8 cellular contexts compared by ENCODE assay signal in the genomic region with DNA sequence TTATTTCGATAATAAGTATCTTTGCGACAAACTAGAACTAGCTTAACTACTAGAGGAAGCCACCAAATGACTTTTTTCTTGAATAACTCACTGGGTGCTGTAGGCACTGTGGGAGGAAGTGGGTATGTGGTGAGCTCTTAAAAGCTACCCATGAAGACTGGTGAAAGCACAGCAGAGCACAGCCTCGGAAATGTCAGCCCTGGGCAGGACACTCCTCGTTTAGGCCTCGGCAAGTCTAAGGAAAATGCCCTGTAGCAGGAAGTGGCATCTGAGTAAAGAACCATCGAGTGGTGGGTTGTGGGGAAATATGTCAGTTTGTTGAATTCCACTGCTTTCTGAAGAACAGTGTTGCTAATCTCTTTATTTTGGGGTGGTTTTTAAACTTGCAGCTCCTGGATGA. TPM values are rescaled to one million over a fixed set of nuclear protein-coding genes. Genes with fewer than 3 reads are reported as not detected.
DNase-seq lines count a peak whose midpoint lies in the region; ATAC-seq lines count a peak whose summit lies in the region.

No MANE protein-coding gene starts in this region.

- peaks cover 47% of the 10 kb centered on the region for H3K36me3 Mint-ChIP-seq in effector memory CD8-positive, alpha-beta T cell (ENCODE audit: insufficient read depth)

- peak; percentile 73 for DNase-seq in activated CD4-positive, alpha-beta T cell treated with anti-CD3 and anti-CD28 coated beads for 48 hours
- DNase-seq in effector memory CD8-positive, alpha-beta T cell: peak; percentile 73 to 78 (median 73)
- DNase-seq in HT-29 (ENCODE audit: low spot score) (no peak), Ammon's horn (ENCODE audit: low spot score) (no peak), occipital lobe (lab: John Stamatoyannopoulos, UW) (no peak)

- peaks cover 47 to 58% of the 10 kb centered on the region in 2 donors for H3K4me1 Mint-ChIP-seq in effector memory CD8-positive, alpha-beta T cell (ENCODE audit: low read depth in 2 of 2)

- peak overlapping the region; percentile 100 for H3K27ac Mint-ChIP-seq in effector memory CD8-positive, alpha-beta T cell

- H3K9me3 Mint-ChIP-seq in effector memory CD8-positive, alpha-beta T cell: no peaks in the 10 kb centered on the region

- peak overlapping the region; percentile 85 to 91 for H3K4me3 Mint-ChIP-seq in effector memory CD8-positive, alpha-beta T cell

- ATAC-seq in GM18909 (IDR thresholded peaks at IDR 0.05; ENCODE audit: poor library complexity, unreplicated experiment): peak; percentile 76
- peak; percentile 44 for ATAC-seq in HG03442 (IDR thresholded peaks at IDR 0.05; ENCODE audit: unreplicated experiment)
- peak; percentile 83 for ATAC-seq in effector memory CD8-positive, alpha-beta T cell (replicated peaks)

- no peaks in the 10 kb centered on the region for H3K27me3 Mint-ChIP-seq in effector memory CD8-positive, alpha-beta T cell

- peak overlapping the region in 20 of 21 experiments; percentile 25 to 95 (median 79) for H3K27ac ChIP-seq in skin epidermis

- H3K4me3 ChIP-seq in skin epidermis: no peak overlapping the region

RNA-seq across cellular contexts. Expression of gene NCS1, which starts 44.0 kb away (rescaled TPM):
- total RNA-seq in HT-29 (2014; rRNA removed; shearing (Covaris generic)): 6.9 and 7.0 TPM in 2 replicates
- total RNA-seq in occipital lobe: 206 TPM

Comparison
In these comparisons a context has a peak if more than half of its experiments do, and no peak if none do; other contexts are left out.
1. DNase-seq: peak in activated CD4-positive, alpha-beta T cell treated with anti-CD3 and anti-CD28 coated beads for 48 hours (single experiment) and effector memory CD8-positive, alpha-beta T cell (3 of 3); none in HT-29 (single experiment), Ammon's horn (single experiment) and occipital lobe (single experiment).
2. RNA of gene NCS1, which starts 44.0 kb away (total RNA-seq): 206 TPM in occipital lobe (single experiment); 6.9 to 7.0 TPM in HT-29; every median in the first group is over 10 times any median in the second.
3. Peak in every context shown above with its lines, with median percentiles within 50 percentile points of each other: ATAC-seq.